28 cellular contexts compared by ENCODE assay signal in genomic region chr3:10645800-10646199, GRCh38.
"Had no signal": no experiment of that assay in that cellular context is flagged by ENCODE, and none has a peak within 500 bp of the region (broad histone marks: within the 10 kb centered on the region; RNA-seq: fewer than 3 reads in every experiment).

No MANE protein-coding gene starts in this region.

- H3K9me3 Mint-ChIP-seq: nephron progenitor cell; stimulated activated naive CD8-positive, alpha-beta T cell treated with anti-CD3 and anti-CD28 coated beads, Interleukin-15, amount 100 ng/mL, for 72 hours had no signal

- H3K79me2 ChIP-seq: parathyroid adenoma had no signal

- H3K9ac ChIP-seq: parathyroid adenoma had no signal

- H3K36me3 ChIP-seq: esophagus squamous epithelium, heart right ventricle, neutrophil, suprapubic skin, transverse colon, upper lobe of right lung, uterus had no signal

- H3K36me3 Mint-ChIP-seq: naive thymus-derived CD4-positive, alpha-beta T cell had no signal

- H3K27ac Mint-ChIP-seq: naive thymus-derived CD4-positive, alpha-beta T cell; nephron progenitor cell; stimulated activated naive CD8-positive, alpha-beta T cell treated with anti-CD3 and anti-CD28 coated beads, Interleukin-15, amount 100 ng/mL, for 72 hours had no signal

- H2AFZ ChIP-seq: parathyroid adenoma had no signal

- DNase-seq: dermis blood vessel endothelial cell; effector memory CD4-positive, alpha-beta T cell; erythroblast; esophagus squamous epithelium; foreskin melanocyte; glutamatergic neuron; heart right ventricle; hypothalamus; mesenchymal stem cell; midbrain; naive thymus-derived CD4-positive, alpha-beta T cell; nephron progenitor cell; psoas muscle; right cardiac atrium; small intestine; stimulated activated CD4-positive, alpha-beta T cell treated with anti-CD3 and anti-CD28 coated beads, Interleukin-12 subunit alpha, Interleukin-12 subunit beta, amount 100 ng/mL, for 4 hours; stimulated activated CD4-positive, alpha-beta T cell treated with anti-CD3 and anti-CD28 coated beads, Interleukin-1b, Interleukin-23, amount 100 ng/mL, for 48 hours; stimulated activated CD4-positive, alpha-beta T cell treated with anti-CD3 and anti-CD28 coated beads, Interleukin-4, amount 100 ng/mL, for 1 hour; stimulated activated CD8-positive, alpha-beta memory T cell treated with anti-CD3 and anti-CD28 coated beads, Interleukin-4, amount 100 ng/mL, for 48 hours; stimulated activated naive CD4-positive, alpha-beta T cell; stimulated activated naive CD8-positive, alpha-beta T cell treated with anti-CD3 and anti-CD28 coated beads, Interleukin-15, amount 100 ng/mL, for 72 hours; transverse colon; upper lobe of right lung; uterus had no signal

- H3K9me3 ChIP-seq: esophagus squamous epithelium, neutrophil, psoas muscle, suprapubic skin, transverse colon, upper lobe of right lung, uterus had no signal

- H3K4me1 ChIP-seq: esophagus squamous epithelium, heart right ventricle, parathyroid adenoma, psoas muscle, suprapubic skin, transverse colon, upper lobe of right lung, uterus had no signal

- ATAC-seq: heart right ventricle; naive thymus-derived CD4-positive, alpha-beta T cell; psoas muscle; right cardiac atrium; stimulated activated naive CD8-positive, alpha-beta T cell treated with anti-CD3 and anti-CD28 coated beads, Interleukin-15, amount 100 ng/mL, for 72 hours; upper lobe of right lung had no signal

- H3K27me3 ChIP-seq: transverse colon, uterus had no signal

- H3K4me3 Mint-ChIP-seq: naive thymus-derived CD4-positive, alpha-beta T cell; nephron progenitor cell; stimulated activated naive CD8-positive, alpha-beta T cell treated with anti-CD3 and anti-CD28 coated beads, Interleukin-15, amount 100 ng/mL, for 72 hours had no signal

- H3K4me1 Mint-ChIP-seq: naive thymus-derived CD4-positive, alpha-beta T cell; nephron progenitor cell; stimulated activated naive CD8-positive, alpha-beta T cell treated with anti-CD3 and anti-CD28 coated beads, Interleukin-15, amount 100 ng/mL, for 72 hours had no signal

- H3K27ac ChIP-seq: coronary artery, esophagus squamous epithelium, heart right ventricle, neutrophil, parathyroid adenoma, psoas muscle, suprapubic skin, transverse colon, upper lobe of right lung, uterus had no signal

- H3K4me3 ChIP-seq: coronary artery, esophagus squamous epithelium, heart right ventricle, psoas muscle, suprapubic skin, transverse colon, upper lobe of right lung, uterus had no signal
